13 cellular contexts compared by ENCODE assay signal in genomic region chr4:10746371-10747143, GRCh38.
DNase-seq lines count a peak whose midpoint lies in the region; ATAC-seq and TF ChIP-seq lines count a peak whose summit lies in the region.
"Had no signal": no experiment of that assay in that cellular context is flagged by ENCODE, and none has a peak within 500 bp of the region (broad histone marks: within the 10 kb centered on the region; RNA-seq: fewer than 3 reads in every experiment).

No MANE protein-coding gene starts in this region.

- H3K27me3 Mint-ChIP-seq in T-helper 2 cell treated with Interferon-gamma antibody and Interleukin-4, amounts not matched to agents 5 μg/mL and 100 μg/mL, for 36 hours (ENCODE audit: low read depth): peaks cover 2% of the 10 kb centered on the region
- H3K27me3 Mint-ChIP-seq: dendritic cell treated with granulocyte-macrophage colony-stimulating factor and Interleukin-4, amounts not matched to agents 40 ng/mL and 50 ng/mL, for 4 days had no signal

- H3K36me3 ChIP-seq in GM23248 (ENCODE audit: low read depth) (no peaks in the 10 kb centered on the region), smooth muscle cell (ENCODE audit: low read depth) (no peaks in the 10 kb centered on the region)

- H3K4me1 ChIP-seq in GM23248 (ENCODE audit: insufficient read depth) (peaks cover 11% of the 10 kb centered on the region), smooth muscle cell (ENCODE audit: low read depth) (no peaks in the 10 kb centered on the region)

- H3K9me3 Mint-ChIP-seq in T-helper 2 cell treated with Interferon-gamma antibody and Interleukin-4, amounts not matched to agents 5 μg/mL and 100 μg/mL, for 36 hours: no peaks in the 10 kb centered on the region
- H3K9me3 Mint-ChIP-seq: dendritic cell treated with granulocyte-macrophage colony-stimulating factor and Interleukin-4, amounts not matched to agents 40 ng/mL and 50 ng/mL, for 4 days; naive B cell; T-cell had no signal

- DNase-seq in GM23248: peak; percentile 39
- peak; percentile 61 for DNase-seq in astrocyte of the hippocampus (ENCODE audit: low read depth, low spot score)
- DNase-seq in hippocampal formation (lab: John Stamatoyannopoulos, UW): peak; percentile 7 to 60
- DNase-seq in smooth muscle cell (lab: John Stamatoyannopoulos, UW; ENCODE audit: unreplicated experiment): no peak
- no peak for DNase-seq in T-helper 2 cell treated with Interferon-gamma antibody and Interleukin-4, amounts not matched to agents 5 μg/mL and 100 μg/mL, for 36 hours (ENCODE audit: low spot score)
- no peak for DNase-seq in NCI-H82 treated with DMSO at 0.1 percent for 48 hours (lab: John Stamatoyannopoulos, UW; ENCODE audit: unreplicated experiment)
- DNase-seq: naive B cell, NCI-H2081, T-cell had no signal

- TF ChIP-seq CTCF in smooth muscle cell (IDR thresholded peaks at IDR 0.05; ENCODE audit: borderline replicate concordance, insufficient read depth, poor library complexity, severe bottlenecking): no peak

- no peaks in the 10 kb centered on the region for H3K9me3 ChIP-seq in GM23248 (ENCODE audit: low read depth)
- H3K9me3 ChIP-seq in smooth muscle cell (replicated peaks; ENCODE audit: low read depth): no peaks in the 10 kb centered on the region

- H2AFZ ChIP-seq in GM23248 (no peak overlapping the region), smooth muscle cell (ENCODE audit: low read depth) (peak overlapping the region; percentile 14)
- H2AFZ ChIP-seq: hepatocyte had no signal

- H4K20me1 ChIP-seq in GM23248 (ENCODE audit: insufficient read depth): no peaks in the 10 kb centered on the region
- H4K20me1 ChIP-seq in smooth muscle cell (ENCODE audit: low read depth): no peaks in the 10 kb centered on the region

- H3K27me3 ChIP-seq in GM23248 (replicated peaks; ENCODE audit: insufficient read depth) (no peaks in the 10 kb centered on the region), smooth muscle cell (ENCODE audit: low read depth) (no peaks in the 10 kb centered on the region)
- H3K27me3 ChIP-seq: hepatocyte had no signal

- H3K9me2 ChIP-seq in GM23248 (ENCODE audit: insufficient read depth): no peaks in the 10 kb centered on the region

- H3K9ac ChIP-seq in GM23248 (no peak overlapping the region), smooth muscle cell (ENCODE audit: low read depth) (no peak overlapping the region)

- ATAC-seq in SK-N-SH treated with all-trans-retinoic acid at 6 μM for 48 hours (no peak), GM21447 (IDR thresholded peaks at IDR 0.05; ENCODE audit: unreplicated experiment) (no peak)
- ATAC-seq: T-cell had no signal

- H3K4me1 Mint-ChIP-seq in T-helper 2 cell treated with Interferon-gamma antibody and Interleukin-4, amounts not matched to agents 5 μg/mL and 100 μg/mL, for 36 hours (ENCODE audit: low read depth): no peaks in the 10 kb centered on the region

- no peaks in the 10 kb centered on the region for H3F3A ChIP-seq in GM23248 (ENCODE audit: insufficient read depth)
- H3F3A ChIP-seq in smooth muscle cell (ENCODE audit: low read depth): no peaks in the 10 kb centered on the region

- 2 to 8% methylated on average over 3 of the region's 3 CpGs for WGBS in GM23248 (ENCODE audit: low coverage in 1 of 2, low lambda C conversion rate in 2 of 2, missing lambda C conversion rate in 2 of 2), 2 experiments
- 59% methylated on average over 3 of the region's 3 CpGs for WGBS in smooth muscle cell (ENCODE audit: low lambda C conversion rate)

- H3K79me2 ChIP-seq in GM23248 (ENCODE audit: insufficient read depth) (no peaks in the 10 kb centered on the region), smooth muscle cell (ENCODE audit: low read depth) (no peaks in the 10 kb centered on the region)
- H3K79me2 ChIP-seq: hepatocyte had no signal

- H3K4me3 Mint-ChIP-seq in T-helper 2 cell treated with Interferon-gamma antibody and Interleukin-4, amounts not matched to agents 5 μg/mL and 100 μg/mL, for 36 hours: no peak overlapping the region
- H3K4me3 Mint-ChIP-seq: dendritic cell treated with granulocyte-macrophage colony-stimulating factor and Interleukin-4, amounts not matched to agents 40 ng/mL and 50 ng/mL, for 4 days; T-cell had no signal

- in situ Hi-C loops in GM23248 (cut with MboI): no loop called here

- H3K27ac Mint-ChIP-seq in T-helper 2 cell treated with Interferon-gamma antibody and Interleukin-4, amounts not matched to agents 5 μg/mL and 100 μg/mL, for 36 hours: no peak overlapping the region
- H3K27ac Mint-ChIP-seq: dendritic cell treated with granulocyte-macrophage colony-stimulating factor and Interleukin-4, amounts not matched to agents 40 ng/mL and 50 ng/mL, for 4 days; T-cell had no signal

- no peak overlapping the region for H3K4me3 ChIP-seq in GM23248
- H3K4me3 ChIP-seq in smooth muscle cell: no peak overlapping the region
- H3K4me3 ChIP-seq: hepatocyte had no signal

- H3K4me2 ChIP-seq in GM23248 (ENCODE audit: unreplicated experiment): no peak overlapping the region
- H3K4me2 ChIP-seq in smooth muscle cell: no peak overlapping the region
- H3K4me2 ChIP-seq: hepatocyte had no signal

- no peaks in the 10 kb centered on the region for H3K36me3 Mint-ChIP-seq in T-helper 2 cell treated with Interferon-gamma antibody and Interleukin-4, amounts not matched to agents 5 μg/mL and 100 μg/mL, for 36 hours (ENCODE audit: low read depth)
- H3K36me3 Mint-ChIP-seq: naive B cell, T-cell had no signal

- H3K27ac ChIP-seq in GM23248 (no peak overlapping the region), smooth muscle cell (ENCODE audit: low read depth) (peak overlapping the region; percentile 26)
- H3K27ac ChIP-seq: hepatocyte had no signal

TF ChIP-seq in SK-N-SH treated with all-trans-retinoic acid at 6 μM for 48 hours, 23 proteins besides CTCF, POLR2A, EP300 and RAD21:
- TF ChIP-seq ESRRG (CRISPR knock-in tag; IDR thresholded peaks at IDR 0.05) (no peak), PATZ1 (CRISPR knock-in tag; IDR thresholded peaks at IDR 0.05; ENCODE audit: borderline replicate concordance) (no peak), ARNTL (CRISPR knock-in tag; IDR thresholded peaks at IDR 0.05; ENCODE audit: borderline replicate concordance, low read depth) (no peak), CSRNP3 (CRISPR knock-in tag; IDR thresholded peaks at IDR 0.05) (no peak), TOX (CRISPR knock-in tag; IDR thresholded peaks at IDR 0.05; ENCODE audit: borderline replicate concordance) (no peak), GLIS3 (CRISPR knock-in tag; IDR thresholded peaks at IDR 0.05) (no peak), ZNF565 (CRISPR knock-in tag; conservative IDR thresholded peaks at IDR 0.05; ENCODE audit: low read depth) (no peak), POU6F1 (CRISPR knock-in tag; IDR thresholded peaks at IDR 0.05; ENCODE audit: borderline replicate concordance, low read depth) (no peak)

Comparison
In these comparisons a context has a peak if more than half of its experiments do, and no peak if none do; other contexts are left out.
1. DNase-seq: peak in GM23248 (single experiment), astrocyte of the hippocampus (single experiment) and hippocampal formation (2 of 2); none in smooth muscle cell (single experiment), T-helper 2 cell treated with Interferon-gamma antibody and Interleukin-4, amounts not matched to agents 5 μg/mL and 100 μg/mL, for 36 hours (single experiment) and NCI-H82 treated with DMSO at 0.1 percent for 48 hours (single experiment).